ENCODE assay signal across 25 cellular contexts in the genomic region with DNA sequence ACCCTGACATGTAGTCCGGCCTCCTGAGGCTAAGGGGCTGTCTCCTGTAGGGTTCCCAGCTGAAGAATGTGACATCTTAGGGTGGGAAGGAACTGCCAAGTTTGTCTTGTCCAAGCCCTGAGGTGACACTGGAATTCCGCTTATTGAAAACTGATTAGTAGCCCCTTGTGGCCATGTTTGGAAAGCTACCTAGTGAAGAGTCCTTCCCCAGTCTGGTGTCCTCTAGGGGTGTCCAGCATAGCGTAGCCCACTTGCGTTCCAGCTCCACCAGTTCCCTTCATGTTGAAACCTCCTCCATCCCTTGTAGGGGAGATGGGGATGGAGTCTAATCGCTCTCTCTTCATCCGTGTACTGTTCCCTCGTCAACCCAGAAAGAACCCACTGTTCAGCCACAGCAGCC.
"Had no signal": no experiment of that assay in that cellular context is flagged by ENCODE, and none has a peak within 500 bp of the region (broad histone marks: within the 10 kb centered on the region; RNA-seq: fewer than 3 reads in every experiment).

No MANE protein-coding gene starts in this region.

- H3K4me3 ChIP-seq: coronary artery, heart left ventricle, lung, pancreas, prostate gland, spleen, stomach, thyroid gland, uterus had no signal

- H3K9me3 ChIP-seq: heart left ventricle, pancreas, prostate gland, spleen, stomach, thyroid gland, uterus had no signal

- H3K4me3 Mint-ChIP-seq: natural killer cell treated with Interleukin-12 subunit alpha and Interleukin-12 subunit beta and Interleukin-15 and Interleukin-18, amount 100 ng/mL, for 72 hours; type B pancreatic cell had no signal

- H3K27ac Mint-ChIP-seq: natural killer cell treated with Interleukin-12 subunit alpha and Interleukin-12 subunit beta and Interleukin-15 and Interleukin-18, amount 100 ng/mL, for 72 hours; type B pancreatic cell had no signal

- H3K36me3 ChIP-seq: heart left ventricle, pancreas, prostate gland, stomach, thyroid gland, uterus had no signal

- ATAC-seq: heart left ventricle; left colon; left ventricle myocardium superior; natural killer cell treated with Interleukin-12 subunit alpha and Interleukin-12 subunit beta and Interleukin-15 and Interleukin-18, amount 100 ng/mL, for 72 hours; pancreas; sciatic nerve had no signal

- H3K4me1 ChIP-seq: heart left ventricle, pancreas, prostate gland, spleen, stomach, thyroid gland, uterus had no signal

- DNase-seq: effector CD4-positive, alpha-beta T cell; heart left ventricle; hippocampal formation; left colon; left ventricle myocardium superior; mesenchymal stem cell; midbrain; occipital lobe; pancreas; spleen; stimulated activated CD4-positive, alpha-beta T cell treated with anti-CD3 and anti-CD28 coated beads, Interleukin-15, amount 100 ng/mL, for 24 hours; stimulated activated CD4-positive, alpha-beta T cell treated with anti-CD3 and anti-CD28 coated beads, Interleukin-1b, Interleukin-23, amount 100 ng/mL, for 48 hours; stimulated activated CD4-positive, alpha-beta T cell treated with anti-CD3 and anti-CD28 coated beads, Interleukin-4, amount 100 ng/mL, for 4 hours; stimulated activated naive CD4-positive, alpha-beta T cell; stomach; substantia nigra; thyroid gland; uterus had no signal

- H3K36me3 Mint-ChIP-seq: natural killer cell treated with Interleukin-12 subunit alpha and Interleukin-12 subunit beta and Interleukin-15 and Interleukin-18, amount 100 ng/mL, for 72 hours; type B pancreatic cell had no signal

- H3K27me3 ChIP-seq: pancreas, thyroid gland, uterus had no signal

- FAIRE-seq: frontal cortex, pancreas had no signal

- H3K27ac ChIP-seq: coronary artery, heart left ventricle, pancreas, prostate gland, spleen, stomach, thyroid gland, uterus had no signal

- H3K9me3 Mint-ChIP-seq: natural killer cell treated with Interleukin-12 subunit alpha and Interleukin-12 subunit beta and Interleukin-15 and Interleukin-18, amount 100 ng/mL, for 72 hours; type B pancreatic cell had no signal
